15 cellular contexts compared by ENCODE assay signal in genomic region chr14:102505775-102506598, GRCh38.
"Had no signal": no experiment of that assay in that cellular context is flagged by ENCODE, and none has a peak within 500 bp of the region (broad histone marks: within the 10 kb centered on the region; RNA-seq: fewer than 3 reads in every experiment).

No MANE protein-coding gene starts in this region.

- ATAC-seq: activated naive CD8-positive, alpha-beta T cell treated with anti-CD3 and anti-CD28 coated beads, Interleukin-2, amount 50 U/mL, for 24 hours; stimulated activated memory B cell treated with anti-CD40 and anti-IgM and Interleukin-4, amounts not matched to agents 10 μg/mL and 1 μg/mL and 100 μg/mL, for 72 hours had no signal

- H3K9me3 Mint-ChIP-seq: activated naive CD8-positive, alpha-beta T cell treated with anti-CD3 and anti-CD28 coated beads, Interleukin-2, amount 50 U/mL, for 24 hours; activated T-helper 2 cell treated with anti-CD3 and anti-CD28 coated beads, Interferon-gamma antibody, Interleukin-2, Interleukin-4, amounts not matched to agents 10 μg/mL and 5 μg/mL and 100 μg/mL, durations not matched to agents 14 hours and 24 hours and 36 hours; nephron had no signal

- H3K27ac ChIP-seq: SK-N-MC had no signal

- H3K27ac Mint-ChIP-seq: activated naive CD4-positive, alpha-beta T cell treated with anti-CD3 and anti-CD28 coated beads for 36 hours; activated naive CD8-positive, alpha-beta T cell treated with anti-CD3 and anti-CD28 coated beads, Interleukin-2, amount 50 U/mL, for 24 hours; activated T-helper 2 cell treated with anti-CD3 and anti-CD28 coated beads, Interferon-gamma antibody, Interleukin-2, Interleukin-4, amounts not matched to agents 10 μg/mL and 5 μg/mL and 100 μg/mL, durations not matched to agents 14 hours and 24 hours and 36 hours; nephron; stimulated activated memory B cell treated with anti-CD40 and anti-IgM and Interleukin-4, amounts not matched to agents 10 μg/mL and 1 μg/mL and 100 μg/mL, for 72 hours had no signal

- H3K27me3 Mint-ChIP-seq: activated naive CD8-positive, alpha-beta T cell treated with anti-CD3 and anti-CD28 coated beads, Interleukin-2, amount 50 U/mL, for 24 hours; stimulated activated memory B cell treated with anti-CD40 and anti-IgM and Interleukin-4, amounts not matched to agents 10 μg/mL and 1 μg/mL and 100 μg/mL, for 72 hours had no signal

- H3K4me3 ChIP-seq: SK-N-MC, transverse colon had no signal

- DNase-seq: activated CD4-positive, alpha-beta T cell treated with anti-CD3 and anti-CD28 coated beads, Interleukin-2, amount 50 U/mL, for 4 hours; activated CD4-positive, CD25-positive, alpha-beta regulatory T cell treated with anti-CD3 and anti-CD28 coated beads, Interleukin-2, amount 50 U/mL, for 72 hours; activated naive CD4-positive, alpha-beta T cell treated with anti-CD3 and anti-CD28 coated beads for 36 hours; activated naive CD8-positive, alpha-beta T cell treated with anti-CD3 and anti-CD28 coated beads, Interleukin-2, amount 50 U/mL, for 24 hours; activated T-cell treated with anti-CD3 and anti-CD28 coated beads, Interleukin-2, amount 50 U/mL, for 1 hour; aorta; hippocampal formation; mesenchymal stem cell; stimulated activated CD4-positive, alpha-beta T cell treated with anti-CD3 and anti-CD28 coated beads, Interleukin-12 subunit alpha, Interleukin-12 subunit beta, amount 100 ng/mL, for 4 hours; T-helper 9 cell; transverse colon had no signal

- H3K4me3 Mint-ChIP-seq: activated naive CD4-positive, alpha-beta T cell treated with anti-CD3 and anti-CD28 coated beads for 36 hours; activated naive CD8-positive, alpha-beta T cell treated with anti-CD3 and anti-CD28 coated beads, Interleukin-2, amount 50 U/mL, for 24 hours; stimulated activated memory B cell treated with anti-CD40 and anti-IgM and Interleukin-4, amounts not matched to agents 10 μg/mL and 1 μg/mL and 100 μg/mL, for 72 hours had no signal

- H3K9me3 ChIP-seq: transverse colon had no signal

- H3K27me3 ChIP-seq: transverse colon had no signal

- H3K4me1 Mint-ChIP-seq: nephron had no signal
